Comparison of ENCODE assay signal across 9 cellular contexts in the genomic region with DNA sequence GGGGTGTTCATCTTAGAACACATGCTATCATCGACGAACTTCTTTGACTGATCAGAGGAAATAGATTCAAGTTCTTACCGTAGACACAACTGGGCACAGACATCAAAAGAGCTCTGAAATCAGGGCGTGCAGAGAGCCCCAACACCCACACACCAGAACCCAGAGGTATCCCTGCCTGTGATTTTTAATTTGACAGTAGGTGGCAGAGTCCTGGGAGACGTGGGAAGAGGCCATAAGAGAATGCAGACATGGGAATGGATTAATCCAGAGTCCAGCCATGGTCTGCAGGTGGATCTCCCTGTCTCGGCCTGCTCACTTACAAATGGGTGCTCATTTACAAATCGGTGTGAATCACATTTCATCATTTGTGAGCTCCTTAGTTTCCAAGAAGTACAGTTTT. TPM values are rescaled to one million over a fixed set of nuclear protein-coding genes. Genes with fewer than 3 reads are reported as not detected.
"Had no signal": no experiment of that assay in that cellular context is flagged by ENCODE, and none has a peak within 500 bp of the region (broad histone marks: within the 10 kb centered on the region; RNA-seq: fewer than 3 reads in every experiment).

No MANE protein-coding gene starts in this region.

RNA-seq across cellular contexts. Expression of a gene that starts 3.7 kb away (rescaled TPM):
- total RNA-seq: LHCN-M2, MCF 10A, NCI-H460, OCI-LY7, PC-9, Right ventricle myocardium inferior, RPMI7951, SJCRH30, SK-MEL-5 had no signal

RNA-seq across cellular contexts. Expression of a gene that starts 4.1 kb away (rescaled TPM):
- total RNA-seq: MCF 10A, NCI-H460 had no signal
